ENCODE assay signal across 8 cellular contexts in the genomic region with DNA sequence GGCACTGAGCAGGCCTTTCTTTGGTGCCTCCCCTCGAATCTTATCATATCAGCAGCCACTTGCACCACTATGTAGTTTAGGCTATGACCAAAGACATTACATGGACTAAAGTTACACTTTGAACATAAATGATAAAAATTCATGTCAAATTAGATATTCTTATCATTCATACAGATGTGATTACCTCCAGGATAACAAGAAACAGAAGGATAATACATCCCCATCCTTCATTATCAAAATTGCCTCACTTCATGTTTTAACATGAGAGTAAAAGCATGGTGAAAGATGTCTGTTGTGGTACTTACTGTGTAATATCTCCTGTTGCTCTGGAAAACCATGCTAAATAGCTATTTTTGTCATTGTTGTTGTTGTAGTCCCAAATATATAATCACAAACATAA.
"Had no signal": no experiment of that assay in that cellular context is flagged by ENCODE, and none has a peak within 500 bp of the region (broad histone marks: within the 10 kb centered on the region; RNA-seq: fewer than 3 reads in every experiment).

No MANE protein-coding gene starts in this region.

- DNase-seq: GDM1, GF-D8 had no signal

- H3K4me3 ChIP-seq: GM12878 had no signal

- FAIRE-seq: G401.6, GM12878, GM12891, GM12892, GM18507, GM19239 had no signal

- ATAC-seq: GM12878 had no signal
